In genomic region chr18:12750076-12750707, GRCh38 we compare ENCODE assay signal across 11 cellular contexts. TPM values are rescaled to one million over a fixed set of nuclear protein-coding genes. Genes with fewer than 3 reads are reported as not detected.
DNase-seq lines count a peak whose midpoint lies in the region; ATAC-seq, FAIRE-seq and TF ChIP-seq lines count a peak whose summit lies in the region.
"Had no signal": no experiment of that assay in that cellular context is flagged by ENCODE, and none has a peak within 500 bp of the region (broad histone marks: within the 10 kb centered on the region; RNA-seq: fewer than 3 reads in every experiment).

No MANE protein-coding gene starts in this region.

- H2AFZ ChIP-seq in GM23248: no peak overlapping the region
- H2AFZ ChIP-seq: GM23338 had no signal

- H3K27me3 ChIP-seq in GM23248 (replicated peaks; ENCODE audit: insufficient read depth): no peaks in the 10 kb centered on the region

- DNase-seq in DMS79 treated with DMSO at 0.1 percent for 48 hours (lab: John Stamatoyannopoulos, UW): peak; percentile 54
- peak; percentile 28 for DNase-seq in GM23248
- DNase-seq in RPMI8226: peak; percentile 97
- peak; percentile 13 for DNase-seq in glomerular visceral epithelial cell (ENCODE audit: extremely low spot score)
- no peak for DNase-seq in GM12892 (ENCODE audit: insufficient read length)
- no peak for DNase-seq in LoVo (ENCODE audit: low spot score)
- DNase-seq in Right ventricle myocardium inferior (ENCODE audit: missing footprints): no peak
- DNase-seq in left colon: no peak
- DNase-seq: activated CD8-positive, alpha-beta memory T cell treated with anti-CD3 and anti-CD28 coated beads for 24 hours had no signal

- in situ Hi-C loops in GM23248 (cut with MboI): no loop called here

- no peaks in the 10 kb centered on the region for H4K20me1 ChIP-seq in GM23248 (ENCODE audit: insufficient read depth)

- no peak overlapping the region for H3K4me2 ChIP-seq in GM23248 (ENCODE audit: unreplicated experiment)
- H3K4me2 ChIP-seq: GM23338 had no signal

- 85 to 88% methylated on average over 14 of the region's 14 CpGs for WGBS in GM23248 (ENCODE audit: low coverage in 1 of 2, low lambda C conversion rate in 2 of 2, missing lambda C conversion rate in 2 of 2), 2 experiments

- H3K4me1 ChIP-seq in GM23248 (ENCODE audit: insufficient read depth): peaks cover 16% of the 10 kb centered on the region

- H3K27ac ChIP-seq in GM23248: no peak overlapping the region

- no peaks in the 10 kb centered on the region for H3K79me2 ChIP-seq in GM23248 (ENCODE audit: insufficient read depth)

- H3K9ac ChIP-seq in GM23248: no peak overlapping the region

- no peaks in the 10 kb centered on the region for H3K9me2 ChIP-seq in GM23248 (ENCODE audit: insufficient read depth)

- intact Hi-C loops in Right ventricle myocardium inferior (cut with DNase I): no loop called here
- intact Hi-C loops in left colon (cut with DNase I, micrococcal nuclease): no loop called here

- ATAC-seq in Right ventricle myocardium inferior (no peak), left colon (no peak)
- ATAC-seq: GM23338 had no signal

- TF ChIP-seq POLR2A in GM12892 (IDR thresholded peaks at IDR 0.05; ENCODE audit: low read depth, low read length): no peak

- no peak for FAIRE-seq in GM12892 (lab: Jason Lieb, UNC)
- FAIRE-seq: G401.6 had no signal

- no peak overlapping the region for H3K4me3 ChIP-seq in GM23248
- H3K4me3 ChIP-seq: GM23338 had no signal

- no peaks in the 10 kb centered on the region for H3K36me3 ChIP-seq in GM23248 (ENCODE audit: low read depth)

- H3K9me3 ChIP-seq in GM23248 (ENCODE audit: low read depth): no peaks in the 10 kb centered on the region

- 0 out of 2 replicates have a peak, but pooled peaks cover 6% of the 10 kb centered on the region for H3F3A ChIP-seq in GM23248 (ENCODE audit: insufficient read depth)

RNA-seq across cellular contexts. Expression of gene PSMG2, which starts 47.4 kb away (rescaled TPM):
- 63.4 and 81.7 TPM in 2 replicates for total RNA-seq in GM23248 (2014; rRNA removed; shearing (Covaris generic))
- 125 and 128 TPM in 2 replicates for polyA plus RNA-seq in GM23248 (2016; fragmentation: Nextera tagmentation; extraction: Ambion mirVana)
- 90.3 TPM for polyA plus RNA-seq in GM12892 (2012; ENCODE audit: missing spikeins)
- 39.8 TPM for total RNA-seq in Right ventricle myocardium inferior
- total RNA-seq in left colon: 10 to 100 TPM; 56.7 to 69.9 TPM

RNA-seq across cellular contexts. Expression of gene CEP76, which starts 47.7 kb away (rescaled TPM):
- 11.8 and 19.7 TPM in 2 replicates for total RNA-seq in GM23248 (2014; rRNA removed; shearing (Covaris generic))
- polyA plus RNA-seq in GM23248 (2016; fragmentation: Nextera tagmentation; extraction: Ambion mirVana): 6.5 TPM in 2 replicates
- polyA plus RNA-seq in GM12892 (2012; ENCODE audit: missing spikeins): 6.6 TPM
- total RNA-seq in Right ventricle myocardium inferior: 3.4 TPM
- total RNA-seq in left colon: 1 to 10 TPM; 4.9 to 5.3 TPM

Comparison
In these comparisons a context has a peak if more than half of its experiments do, and no peak if none do; other contexts are left out.
1. DNase-seq: peak in DMS79 treated with DMSO at 0.1 percent for 48 hours (single experiment), GM23248 (single experiment), RPMI8226 (single experiment) and glomerular visceral epithelial cell (single experiment); none in GM12892 (single experiment), LoVo (single experiment), Right ventricle myocardium inferior (single experiment) and left colon (0 of 2).